In the genomic region with DNA sequence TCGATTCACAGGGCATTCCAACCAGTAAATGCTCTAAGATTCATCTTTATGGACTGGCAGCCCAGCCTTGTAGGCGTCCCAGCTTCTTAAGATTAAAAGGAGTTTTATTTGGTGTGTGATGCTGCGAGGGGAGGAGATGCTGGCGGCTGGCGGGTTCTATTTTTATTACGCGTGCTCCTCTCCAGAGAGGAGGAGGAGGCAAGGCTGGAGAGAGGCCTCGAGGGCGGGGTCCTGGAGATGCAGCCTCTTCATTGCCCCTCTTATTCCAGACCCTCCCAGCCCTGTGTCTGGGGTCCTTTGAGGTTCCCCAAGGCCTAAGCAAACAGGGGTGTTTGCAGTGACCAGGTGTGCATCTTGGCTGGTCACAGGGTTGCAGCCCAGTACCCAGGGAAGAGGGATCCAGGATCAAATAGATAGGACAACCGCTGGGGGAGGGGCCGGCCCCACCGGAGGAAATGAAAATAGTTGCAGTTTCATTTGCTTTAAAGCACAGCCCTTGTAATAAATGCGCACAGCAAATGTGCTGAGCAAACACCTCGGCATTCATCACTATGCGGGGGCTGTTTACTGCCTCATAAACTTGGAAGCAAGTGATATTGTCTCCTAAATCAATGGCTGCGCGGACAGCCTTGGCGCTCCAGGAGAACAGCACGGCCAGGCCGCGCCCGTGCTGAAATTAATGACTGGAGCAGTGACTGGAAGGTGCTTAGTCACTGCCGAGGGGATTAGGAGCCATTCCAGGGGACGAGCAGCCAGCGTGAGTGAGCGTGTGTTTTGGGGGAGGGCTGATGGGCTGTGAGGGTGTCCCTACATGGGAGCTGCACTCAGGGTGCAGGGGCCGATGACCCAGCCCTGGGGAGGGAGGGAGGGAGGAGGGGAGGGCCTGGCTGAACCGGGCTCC, we compare ENCODE assay signal across 9 cellular contexts.
DNase-seq lines count a peak whose midpoint lies in the region; ATAC-seq and TF ChIP-seq lines count a peak whose summit lies in the region.
"Had no signal": no experiment of that assay in that cellular context is flagged by ENCODE, and none has a peak within 500 bp of the region (broad histone marks: within the 10 kb centered on the region; RNA-seq: fewer than 3 reads in every experiment).

No MANE protein-coding gene starts in this region.

- no peaks in the 10 kb centered on the region for H3K79me2 ChIP-seq in OCI-LY7 (ENCODE audit: insufficient read depth, low read depth, low read length)

- no peak for TF ChIP-seq POLR2A in sigmoid colon (IDR thresholded peaks at IDR 0.05)

- DNase-seq in NCI-H2227 (lab: John Stamatoyannopoulos, UW; ENCODE audit: unreplicated experiment) (peak; percentile 6), NCI-H2227 treated with DMSO at 0.1 percent for 48 hours (lab: John Stamatoyannopoulos, UW) (no peak), OCI-LY7 (ENCODE audit: low spot score) (no peak), foreskin fibroblast (peak; percentile 45 to 62), sigmoid colon (peak; percentile 92), superior temporal gyrus (ENCODE audit: extremely low spot score) (no peak), mesenteric fat pad (ENCODE audit: low spot score) (no peak)
- DNase-seq: DND-41 had no signal

- no peaks in the 10 kb centered on the region for H3K36me3 ChIP-seq in OCI-LY7 (ENCODE audit: insufficient read depth, low read length)
- no peaks in the 10 kb centered on the region for H3K36me3 ChIP-seq in sigmoid colon

- 8 to 36% methylated on average over 28 of the region's 28 CpGs for WGBS in sigmoid colon, 2 donors

- H3K4me1 ChIP-seq in OCI-LY7 (ENCODE audit: insufficient read depth, low read length, poor library complexity, severe bottlenecking) (no peaks in the 10 kb centered on the region), sigmoid colon (peaks cover 0 to 61% (median 50%) of the 10 kb centered on the region in 4 donors)

- intact Hi-C loops in OCI-LY7 (cut with micrococcal nuclease; ENCODE audit: unreplicated experiment) = no loop called here
- intact Hi-C loops in sigmoid colon (cut with DNase I) = no loop called here

- peak in 1 of 4 donors; percentile 11 for TF ChIP-seq EP300 in sigmoid colon (IDR thresholded peaks at IDR 0.05)

- no peaks in the 10 kb centered on the region for H4K20me1 ChIP-seq in OCI-LY7 (ENCODE audit: insufficient read depth, low read length)

- H3K9me2 ChIP-seq in OCI-LY7 (ENCODE audit: insufficient read depth, low read length) = no peaks in the 10 kb centered on the region

- BruUV-seq in OCI-LY7 (replicated peaks; lab: Mats Ljungman, UMichigan) = no TSS peak

- H3K27me3 ChIP-seq in sigmoid colon = peaks cover 0 to 3% (median 0%) of the 10 kb centered on the region in 3 donors

- no peak for ATAC-seq in GM19324 (IDR thresholded peaks at IDR 0.05; ENCODE audit: low FRiP score, unreplicated experiment)

- H3K27ac ChIP-seq in OCI-LY7 (ENCODE audit: low read depth, low read length, poor library complexity, severe bottlenecking) (no peak overlapping the region), sigmoid colon (peak overlapping the region; percentile 69 to 85 (median 80))

- no peak overlapping the region for H2AFZ ChIP-seq in OCI-LY7 (ENCODE audit: low read length)

- H3K4me2 ChIP-seq in OCI-LY7 (ENCODE audit: low read length) = peak overlapping the region; percentile 44

- TF ChIP-seq CTCF in OCI-LY7 (conservative IDR thresholded peaks at IDR 0.05; ENCODE audit: low read length) (no peak), foreskin fibroblast (IDR thresholded peaks at IDR 0.05; ENCODE audit: low read depth, low read length) (no peak), sigmoid colon (IDR thresholded peaks at IDR 0.05) (no peak)

- no peaks in the 10 kb centered on the region for H3K9me3 ChIP-seq in OCI-LY7 (ENCODE audit: low read length)
- no peaks in the 10 kb centered on the region for H3K9me3 ChIP-seq in sigmoid colon

- no peak overlapping the region for H3K4me3 ChIP-seq in OCI-LY7 (ENCODE audit: low read depth, low read length, poor library complexity, severe bottlenecking)
- peak overlapping the region in 1 of 2 donors; percentile 25 for H3K4me3 ChIP-seq in foreskin fibroblast (ENCODE audit: low read depth in 1 of 2, low read length in 2 of 2)
- H3K4me3 ChIP-seq in sigmoid colon = peak overlapping the region; percentile 3 to 44 (median 35)

- CTCF ChIA-PET in OCI-LY7 (lab: Charles Lee; ENCODE audit: unreplicated experiment) = interaction anchor here (1.3 kb wide), 1 partner anchor 35 kb away, joined by 4 read pairs; no protein-coding TSS in a partner anchor

- POLR2A ChIA-PET in OCI-LY7 (lab: Charles Lee) = no interaction called here

Comparison
In these comparisons a context has a peak if more than half of its experiments do, and no peak if none do; other contexts are left out.
1. DNase-seq: peak in NCI-H2227 (single experiment), foreskin fibroblast (2 of 2) and sigmoid colon (single experiment); none in NCI-H2227 treated with DMSO at 0.1 percent for 48 hours (single experiment), OCI-LY7 (single experiment), superior temporal gyrus (single experiment) and mesenteric fat pad (single experiment).